Comparison of ENCODE assay signal across 20 cellular contexts in genomic region chr3:177983341-177983740, GRCh38.
DNase-seq lines count a peak whose midpoint lies in the region; ATAC-seq and TF ChIP-seq lines count a peak whose summit lies in the region.
"Had no signal": no experiment of that assay in that cellular context is flagged by ENCODE, and none has a peak within 500 bp of the region (broad histone marks: within the 10 kb centered on the region; RNA-seq: fewer than 3 reads in every experiment).

No MANE protein-coding gene starts in this region.

- peaks cover 7% of the 10 kb centered on the region for H3K4me1 Mint-ChIP-seq in activated naive CD8-positive, alpha-beta T cell treated with anti-CD3 and anti-CD28 coated beads, Interleukin-2, amount 50 U/mL, for 24 hours
- peaks cover 6% of the 10 kb centered on the region for H3K4me1 Mint-ChIP-seq in activated naive CD8-positive, alpha-beta T cell treated with anti-CD3 and anti-CD28 coated beads for 36 hours
- no peaks in the 10 kb centered on the region for H3K4me1 Mint-ChIP-seq in GM23338
- H3K4me1 Mint-ChIP-seq: CD14-positive monocyte; CD8-positive, alpha-beta memory T cell had no signal

- H3K9me3 Mint-ChIP-seq in activated naive CD8-positive, alpha-beta T cell treated with anti-CD3 and anti-CD28 coated beads, Interleukin-2, amount 50 U/mL, for 24 hours: no peaks in the 10 kb centered on the region
- H3K9me3 Mint-ChIP-seq in activated naive CD8-positive, alpha-beta T cell treated with anti-CD3 and anti-CD28 coated beads for 36 hours: no peaks in the 10 kb centered on the region
- no peaks in the 10 kb centered on the region for H3K9me3 Mint-ChIP-seq in GM23338
- H3K9me3 Mint-ChIP-seq: CD4-positive, alpha-beta T cell; CD8-positive, alpha-beta memory T cell had no signal

- H3K79me2 ChIP-seq in GM23338 (replicated peaks; ENCODE audit: insufficient read depth): no peaks in the 10 kb centered on the region

- no peaks in the 10 kb centered on the region for H3K9me3 ChIP-seq in mucosa of descending colon
- H3K9me3 ChIP-seq: BE2C had no signal

- intact Hi-C loops in mucosa of descending colon (cut with DNase I, micrococcal nuclease): no loop called here

- no peak for DNase-seq in activated naive CD8-positive, alpha-beta T cell treated with anti-CD3 and anti-CD28 coated beads, Interleukin-2, amount 50 U/mL, for 24 hours
- no peak for DNase-seq in activated naive CD8-positive, alpha-beta T cell treated with anti-CD3 and anti-CD28 coated beads for 36 hours
- DNase-seq in GM23338 (ENCODE audit: low spot score): no peak
- DNase-seq in M059J (ENCODE audit: low read depth): peak; percentile 41
- DNase-seq in kidney tubule cell (ENCODE audit: low spot score): peak; percentile 32
- DNase-seq in mucosa of descending colon: no peak
- no peak for DNase-seq in glomerular visceral epithelial cell (ENCODE audit: extremely low spot score)
- DNase-seq: AML-193; BE2C; CD4-positive, alpha-beta T cell; CD8-positive, alpha-beta memory T cell; DMS 273 treated with DMSO at 0.1 percent for 48 hours; DMS79; GF-D8; H7 had no signal

- H4K20me1 ChIP-seq in GM23338 (replicated peaks; ENCODE audit: insufficient read depth): no peaks in the 10 kb centered on the region
- H4K20me1 ChIP-seq: BLaER1 treated with 17β-estradiol and CSF1 and Interleukin-3, amounts not matched to agents 10 nM and 100 nM had no signal

- TF ChIP-seq CTCF in GM23338 (conservative IDR thresholded peaks at IDR 0.05; ENCODE audit: low read depth in 2 of 2) (no peak), mucosa of descending colon (IDR thresholded peaks at IDR 0.05) (no peak)

- H3K27me3 ChIP-seq in GM23338 (ENCODE audit: insufficient read depth): no peaks in the 10 kb centered on the region
- H3K27me3 ChIP-seq: BE2C; BLaER1 treated with 17β-estradiol and CSF1 and Interleukin-3, amounts not matched to agents 10 nM and 100 nM had no signal

- no peaks in the 10 kb centered on the region for H3F3A ChIP-seq in GM23338 (replicated peaks; ENCODE audit: low read depth)

- no peaks in the 10 kb centered on the region for H3K27me3 Mint-ChIP-seq in activated naive CD8-positive, alpha-beta T cell treated with anti-CD3 and anti-CD28 coated beads, Interleukin-2, amount 50 U/mL, for 24 hours
- H3K27me3 Mint-ChIP-seq in activated naive CD8-positive, alpha-beta T cell treated with anti-CD3 and anti-CD28 coated beads for 36 hours: no peaks in the 10 kb centered on the region
- peaks cover 4% of the 10 kb centered on the region for H3K27me3 Mint-ChIP-seq in GM23338 (ENCODE audit: insufficient read depth, low read depth, poor library complexity)
- H3K27me3 Mint-ChIP-seq: CD4-positive, alpha-beta T cell; CD8-positive, alpha-beta memory T cell had no signal

- no peak overlapping the region for H3K27ac Mint-ChIP-seq in activated naive CD8-positive, alpha-beta T cell treated with anti-CD3 and anti-CD28 coated beads, Interleukin-2, amount 50 U/mL, for 24 hours
- no peak overlapping the region for H3K27ac Mint-ChIP-seq in activated naive CD8-positive, alpha-beta T cell treated with anti-CD3 and anti-CD28 coated beads for 36 hours
- no peak overlapping the region for H3K27ac Mint-ChIP-seq in GM23338
- H3K27ac Mint-ChIP-seq: CD14-positive monocyte; CD4-positive, alpha-beta T cell had no signal

- H3K4me1 ChIP-seq in GM23338 (ENCODE audit: insufficient read depth) (no peaks in the 10 kb centered on the region), mucosa of descending colon (ENCODE audit: low read depth) (no peaks in the 10 kb centered on the region)

- ATAC-seq in activated naive CD8-positive, alpha-beta T cell treated with anti-CD3 and anti-CD28 coated beads, Interleukin-2, amount 50 U/mL, for 24 hours: peak; percentile 40
- ATAC-seq in GM23338 (no peak), mucosa of descending colon (no peak), GM18519 (IDR thresholded peaks at IDR 0.05; ENCODE audit: low FRiP score, unreplicated experiment) (no peak)
- ATAC-seq: HCT116 had no signal

- peak overlapping the region; percentile 52; the same call in 1 of the 2 replicates for H2AFZ ChIP-seq in GM23338

- no peaks in the 10 kb centered on the region for H3K36me3 Mint-ChIP-seq in activated naive CD8-positive, alpha-beta T cell treated with anti-CD3 and anti-CD28 coated beads, Interleukin-2, amount 50 U/mL, for 24 hours (ENCODE audit: low read depth)
- peaks cover 2% of the 10 kb centered on the region for H3K36me3 Mint-ChIP-seq in activated naive CD8-positive, alpha-beta T cell treated with anti-CD3 and anti-CD28 coated beads for 36 hours
- H3K36me3 Mint-ChIP-seq in GM23338 (ENCODE audit: low read depth): no peaks in the 10 kb centered on the region
- H3K36me3 Mint-ChIP-seq: CD14-positive monocyte; CD8-positive, alpha-beta memory T cell had no signal

- H3K4me3 ChIP-seq in GM23338 (no peak overlapping the region), mucosa of descending colon (no peak overlapping the region)
- H3K4me3 ChIP-seq: BLaER1 treated with 17β-estradiol and CSF1 and Interleukin-3, amounts not matched to agents 10 nM and 100 nM had no signal

- no peak overlapping the region for H3K27ac ChIP-seq in GM23338 (ENCODE audit: low read depth)
- H3K27ac ChIP-seq: 22Rv1; BLaER1 treated with 17β-estradiol and CSF1 and Interleukin-3, amounts not matched to agents 10 nM and 100 nM had no signal

- H3K4me2 ChIP-seq in GM23338: no peak overlapping the region
- H3K4me2 ChIP-seq: BLaER1 treated with 17β-estradiol and CSF1 and Interleukin-3, amounts not matched to agents 10 nM and 100 nM had no signal

- no peaks in the 10 kb centered on the region for H3K9me2 ChIP-seq in GM23338 (ENCODE audit: insufficient read depth)

- H3K36me3 ChIP-seq in GM23338 (ENCODE audit: insufficient read depth): no peaks in the 10 kb centered on the region
- no peaks in the 10 kb centered on the region for H3K36me3 ChIP-seq in mucosa of descending colon (ENCODE audit: low read depth)
- H3K36me3 ChIP-seq: BE2C; BLaER1 treated with 17β-estradiol and CSF1 and Interleukin-3, amounts not matched to agents 10 nM and 100 nM had no signal

- no peak overlapping the region for H3K4me3 Mint-ChIP-seq in activated naive CD8-positive, alpha-beta T cell treated with anti-CD3 and anti-CD28 coated beads, Interleukin-2, amount 50 U/mL, for 24 hours
- H3K4me3 Mint-ChIP-seq in activated naive CD8-positive, alpha-beta T cell treated with anti-CD3 and anti-CD28 coated beads for 36 hours: no peak overlapping the region
- no peak overlapping the region for H3K4me3 Mint-ChIP-seq in GM23338
- H3K4me3 Mint-ChIP-seq: CD4-positive, alpha-beta T cell; CD8-positive, alpha-beta memory T cell had no signal

TF ChIP-seq in GM23338, 12 proteins besides CTCF, POLR2A, EP300 and RAD21 (continues in another document):
- TF ChIP-seq ZNF331 (CRISPR knock-in tag; IDR thresholded peaks at IDR 0.05; ENCODE audit: low read depth): no peak
- TF ChIP-seq EZH2phosphoT487 (IDR thresholded peaks at IDR 0.05; ENCODE audit: unreplicated experiment): no peak
- no peak for TF ChIP-seq ZNF114 (CRISPR knock-in tag; IDR thresholded peaks at IDR 0.05)
- TF ChIP-seq JUNB (IDR thresholded peaks at IDR 0.05; ENCODE audit: unreplicated experiment): no peak
- TF ChIP-seq, protein P1, sequence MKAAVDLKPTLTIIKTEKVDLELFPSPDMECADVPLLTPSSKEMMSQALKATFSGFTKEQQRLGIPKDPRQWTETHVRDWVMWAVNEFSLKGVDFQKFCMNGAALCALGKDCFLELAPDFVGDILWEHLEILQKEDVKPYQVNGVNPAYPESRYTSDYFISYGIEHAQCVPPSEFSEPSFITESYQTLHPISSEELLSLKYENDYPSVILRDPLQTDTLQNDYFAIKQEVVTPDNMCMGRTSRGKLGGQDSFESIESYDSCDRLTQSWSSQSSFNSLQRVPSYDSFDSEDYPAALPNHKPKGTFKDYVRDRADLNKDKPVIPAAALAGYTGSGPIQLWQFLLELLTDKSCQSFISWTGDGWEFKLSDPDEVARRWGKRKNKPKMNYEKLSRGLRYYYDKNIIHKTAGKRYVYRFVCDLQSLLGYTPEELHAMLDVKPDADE (IDR thresholded peaks at IDR 0.05): no peak
- TF ChIP-seq POLR2AphosphoS5 (IDR thresholded peaks at IDR 0.05; ENCODE audit: low read depth): no peak
- no peak for TF ChIP-seq CREB1 (CRISPR knock-in tag; IDR thresholded peaks at IDR 0.05; ENCODE audit: low read depth)
- TF ChIP-seq, protein P2, sequence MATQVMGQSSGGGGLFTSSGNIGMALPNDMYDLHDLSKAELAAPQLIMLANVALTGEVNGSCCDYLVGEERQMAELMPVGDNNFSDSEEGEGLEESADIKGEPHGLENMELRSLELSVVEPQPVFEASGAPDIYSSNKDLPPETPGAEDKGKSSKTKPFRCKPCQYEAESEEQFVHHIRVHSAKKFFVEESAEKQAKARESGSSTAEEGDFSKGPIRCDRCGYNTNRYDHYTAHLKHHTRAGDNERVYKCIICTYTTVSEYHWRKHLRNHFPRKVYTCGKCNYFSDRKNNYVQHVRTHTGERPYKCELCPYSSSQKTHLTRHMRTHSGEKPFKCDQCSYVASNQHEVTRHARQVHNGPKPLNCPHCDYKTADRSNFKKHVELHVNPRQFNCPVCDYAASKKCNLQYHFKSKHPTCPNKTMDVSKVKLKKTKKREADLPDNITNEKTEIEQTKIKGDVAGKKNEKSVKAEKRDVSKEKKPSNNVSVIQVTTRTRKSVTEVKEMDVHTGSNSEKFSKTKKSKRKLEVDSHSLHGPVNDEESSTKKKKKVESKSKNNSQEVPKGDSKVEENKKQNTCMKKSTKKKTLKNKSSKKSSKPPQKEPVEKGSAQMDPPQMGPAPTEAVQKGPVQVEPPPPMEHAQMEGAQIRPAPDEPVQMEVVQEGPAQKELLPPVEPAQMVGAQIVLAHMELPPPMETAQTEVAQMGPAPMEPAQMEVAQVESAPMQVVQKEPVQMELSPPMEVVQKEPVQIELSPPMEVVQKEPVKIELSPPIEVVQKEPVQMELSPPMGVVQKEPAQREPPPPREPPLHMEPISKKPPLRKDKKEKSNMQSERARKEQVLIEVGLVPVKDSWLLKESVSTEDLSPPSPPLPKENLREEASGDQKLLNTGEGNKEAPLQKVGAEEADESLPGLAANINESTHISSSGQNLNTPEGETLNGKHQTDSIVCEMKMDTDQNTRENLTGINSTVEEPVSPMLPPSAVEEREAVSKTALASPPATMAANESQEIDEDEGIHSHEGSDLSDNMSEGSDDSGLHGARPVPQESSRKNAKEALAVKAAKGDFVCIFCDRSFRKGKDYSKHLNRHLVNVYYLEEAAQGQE (IDR thresholded peaks at IDR 0.05; ENCODE audit: unreplicated experiment): no peak

Comparison
In these comparisons a context has a peak if more than half of its experiments do, and no peak if none do; other contexts are left out.
1. DNase-seq: peak in M059J (single experiment) and kidney tubule cell (single experiment); none in activated naive CD8-positive, alpha-beta T cell treated with anti-CD3 and anti-CD28 coated beads, Interleukin-2, amount 50 U/mL, for 24 hours (single experiment), activated naive CD8-positive, alpha-beta T cell treated with anti-CD3 and anti-CD28 coated beads for 36 hours (single experiment), GM23338 (single experiment), mucosa of descending colon (0 of 3) and glomerular visceral epithelial cell (single experiment).